In the genomic region with DNA sequence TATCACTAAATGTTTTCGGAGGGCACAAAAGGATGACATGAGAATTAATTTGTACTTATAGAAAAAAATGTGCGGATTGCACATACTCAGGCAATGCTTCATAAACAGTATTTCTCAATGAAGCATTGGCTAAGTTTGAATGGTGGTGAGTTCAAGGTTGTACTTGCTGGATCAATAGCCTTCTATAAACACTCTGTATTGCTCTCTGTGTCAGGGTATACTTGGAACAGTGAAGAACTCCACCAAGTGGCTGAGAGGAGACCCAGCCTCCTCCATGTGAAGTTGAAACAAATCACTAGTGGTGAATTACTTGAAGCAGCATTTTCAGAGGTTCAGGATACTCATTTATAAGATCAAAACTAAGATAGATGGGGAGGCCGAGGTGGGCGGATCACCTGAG, we compare ENCODE assay signal across 15 cellular contexts.
DNase-seq lines count a peak whose midpoint lies in the region; ATAC-seq and TF ChIP-seq lines count a peak whose summit lies in the region.
"Had no signal": no experiment of that assay in that cellular context is flagged by ENCODE, and none has a peak within 500 bp of the region (broad histone marks: within the 10 kb centered on the region; RNA-seq: fewer than 3 reads in every experiment).

No MANE protein-coding gene starts in this region.

- H3K4me3 ChIP-seq in NB4 (ENCODE audit: low read depth, low read length), result no peak overlapping the region
- no peak overlapping the region for H3K4me3 ChIP-seq in gastroesophageal sphincter
- H3K4me3 ChIP-seq: A549, lung, upper lobe of right lung had no signal

- ATAC-seq in T-cell (replicated peaks in 1 of 4), result no peak
- ATAC-seq in gastroesophageal sphincter, result no peak
- ATAC-seq in activated T-cell treated with anti-CD3 and anti-CD28 coated beads, Interleukin-2, amount 50 U/mL, for 72 hours (replicated peaks in 1 of 2), result no peak
- ATAC-seq: A549, Right ventricle myocardium inferior, upper lobe of right lung had no signal

- no peak overlapping the region for H3K27ac Mint-ChIP-seq in osteocyte (ENCODE audit: unreplicated experiment)
- H3K27ac Mint-ChIP-seq in T-cell, result no peak overlapping the region
- no peak overlapping the region for H3K27ac Mint-ChIP-seq in activated T-cell treated with anti-CD3 and anti-CD28 coated beads, Interleukin-2, amount 50 U/mL, for 72 hours

- TF ChIP-seq CTCF in NB4 (IDR thresholded peaks at IDR 0.05; ENCODE audit: low read depth, low read length), result no peak
- peak; percentile 23 for TF ChIP-seq CTCF in osteocyte (IDR thresholded peaks at IDR 0.05)
- TF ChIP-seq CTCF in gastroesophageal sphincter (IDR thresholded peaks at IDR 0.05), result no peak

- peak; percentile 4 for DNase-seq in NCI-H748 (lab: John Stamatoyannopoulos, UW; ENCODE audit: unreplicated experiment)
- no peak for DNase-seq in NCI-H748 treated with DMSO at 0.1 percent for 48 hours (lab: John Stamatoyannopoulos, UW)
- DNase-seq in NB4 (ENCODE audit: low read depth), result peak; percentile 7
- peak; percentile 2 for DNase-seq in cerebellum (ENCODE audit: low spot score)
- DNase-seq in osteocyte (ENCODE audit: extremely low spot score, unreplicated experiment), result no peak
- DNase-seq in T-cell, result no peak
- DNase-seq in activated T-cell treated with anti-CD3 and anti-CD28 coated beads, Interleukin-2, amount 50 U/mL, for 72 hours, result no peak
- DNase-seq: effector CD8-positive, alpha-beta T cell; stimulated activated CD4-positive, alpha-beta T cell treated with anti-CD3 and anti-CD28 coated beads, Interleukin-15, amount 100 ng/mL, for 24 hours; stimulated activated CD8-positive, alpha-beta memory T cell treated with anti-CD3 and anti-CD28 coated beads, Interleukin-4, amount 100 ng/mL, for 48 hours; upper lobe of right lung had no signal

- POLR2A ChIA-PET in T-cell (lab: Charles Lee), result no interaction called here

- peaks cover 2% of the 10 kb centered on the region for H3K36me3 Mint-ChIP-seq in osteocyte (ENCODE audit: unreplicated experiment)
- no peaks in the 10 kb centered on the region for H3K36me3 Mint-ChIP-seq in T-cell
- no peaks in the 10 kb centered on the region for H3K36me3 Mint-ChIP-seq in activated T-cell treated with anti-CD3 and anti-CD28 coated beads, Interleukin-2, amount 50 U/mL, for 72 hours (ENCODE audit: insufficient read depth in 2 of 2)

- WGBS in gastroesophageal sphincter (ENCODE audit: low coverage in 1 of 2), 2 donors, result 86 to 90% methylated on average over 2 to 4 of the region's 4 CpGs

- H3K9me3 ChIP-seq in gastroesophageal sphincter, result no peaks in the 10 kb centered on the region
- H3K9me3 ChIP-seq: A549, upper lobe of right lung had no signal

- CTCF ChIA-PET in T-cell (lab: Charles Lee), result no interaction called here

- H3K9me3 Mint-ChIP-seq in osteocyte (ENCODE audit: unreplicated experiment), result peaks cover 6% of the 10 kb centered on the region
- no peaks in the 10 kb centered on the region for H3K9me3 Mint-ChIP-seq in T-cell
- H3K9me3 Mint-ChIP-seq in activated T-cell treated with anti-CD3 and anti-CD28 coated beads, Interleukin-2, amount 50 U/mL, for 72 hours, result no peaks in the 10 kb centered on the region

- TF ChIP-seq POLR2A in NB4 (IDR thresholded peaks at IDR 0.05; ENCODE audit: extremely low read depth, insufficient read length) (no peak), gastroesophageal sphincter (IDR thresholded peaks at IDR 0.05) (no peak)

- H3K27ac ChIP-seq in gastroesophageal sphincter, result no peak overlapping the region
- H3K27ac ChIP-seq: A549, upper lobe of right lung had no signal

- H3K4me1 Mint-ChIP-seq in osteocyte (ENCODE audit: unreplicated experiment) (peaks cover 20% of the 10 kb centered on the region), T-cell (no peaks in the 10 kb centered on the region)
- H3K4me1 Mint-ChIP-seq in activated T-cell treated with anti-CD3 and anti-CD28 coated beads, Interleukin-2, amount 50 U/mL, for 72 hours (ENCODE audit: low read depth), result no peaks in the 10 kb centered on the region

- H3K27me3 Mint-ChIP-seq in osteocyte (ENCODE audit: unreplicated experiment) (no peaks in the 10 kb centered on the region), T-cell (no peaks in the 10 kb centered on the region)
- H3K27me3 Mint-ChIP-seq in activated T-cell treated with anti-CD3 and anti-CD28 coated beads, Interleukin-2, amount 50 U/mL, for 72 hours (ENCODE audit: low read depth), result no peaks in the 10 kb centered on the region

- H3K36me3 ChIP-seq in gastroesophageal sphincter, result no peaks in the 10 kb centered on the region
- H3K36me3 ChIP-seq: upper lobe of right lung had no signal

- H3K4me3 Mint-ChIP-seq in osteocyte (ENCODE audit: unreplicated experiment) (no peak overlapping the region), T-cell (no peak overlapping the region)
- H3K4me3 Mint-ChIP-seq in activated T-cell treated with anti-CD3 and anti-CD28 coated beads, Interleukin-2, amount 50 U/mL, for 72 hours, result no peak overlapping the region

- no peaks in the 10 kb centered on the region for H3K27me3 ChIP-seq in gastroesophageal sphincter
- H3K27me3 ChIP-seq: upper lobe of right lung had no signal

- no peak for TF ChIP-seq EP300 in gastroesophageal sphincter (IDR thresholded peaks at IDR 0.05)

- no peaks in the 10 kb centered on the region for H3K4me1 ChIP-seq in gastroesophageal sphincter
- H3K4me1 ChIP-seq: A549, upper lobe of right lung had no signal

Comparison
In these comparisons a context has a peak if more than half of its experiments do, and no peak if none do; other contexts are left out.
1. DNase-seq: peak in NCI-H748 (single experiment), NB4 (single experiment) and cerebellum (single experiment); none in NCI-H748 treated with DMSO at 0.1 percent for 48 hours (single experiment), osteocyte (single experiment), T-cell (0 of 34) and activated T-cell treated with anti-CD3 and anti-CD28 coated beads, Interleukin-2, amount 50 U/mL, for 72 hours (0 of 2).